ENCODE assay signal across 30 cellular contexts in the genomic region with DNA sequence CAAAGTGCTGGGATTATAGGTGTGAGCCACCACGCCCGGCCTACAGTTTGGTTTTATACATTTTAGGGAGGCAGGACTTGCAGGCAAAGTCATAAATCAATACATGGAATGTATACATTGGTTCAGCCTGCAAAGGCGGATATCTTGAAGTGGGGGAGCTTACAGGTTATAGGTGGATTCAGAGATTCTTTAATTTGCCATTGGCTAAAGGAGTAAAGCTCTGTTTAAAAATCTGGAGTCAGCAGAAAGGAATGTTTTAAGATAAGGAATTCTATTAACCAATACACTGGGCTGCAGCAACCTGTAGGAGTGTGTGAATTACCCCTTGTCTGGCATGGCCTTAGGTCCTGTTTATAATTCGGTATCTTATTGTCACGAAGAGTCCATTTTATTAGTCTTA. TPM values are rescaled to one million over a fixed set of nuclear protein-coding genes. Genes with fewer than 3 reads are reported as not detected.
DNase-seq lines count a peak whose midpoint lies in the region; ATAC-seq and TF ChIP-seq lines count a peak whose summit lies in the region.
"Had no signal": no experiment of that assay in that cellular context is flagged by ENCODE, and none has a peak within 500 bp of the region (broad histone marks: within the 10 kb centered on the region; RNA-seq: fewer than 3 reads in every experiment).

No MANE protein-coding gene starts in this region.

- H2BK15ac ChIP-seq in IMR-90 (ENCODE audit: low read depth, low read length): no peak overlapping the region

- peaks cover 0 to 18% of the 10 kb centered on the region in 2 experiments; a peak in 2 of 4 replicates for H3K79me1 ChIP-seq in IMR-90 (ENCODE audit: low read depth in 1 of 2, low read length in 2 of 2)

- no peak overlapping the region for H3K4me3 ChIP-seq in Caco-2 (ENCODE audit: low read depth, low read length)
- no peak overlapping the region for H3K4me3 ChIP-seq in IMR-90 (ENCODE audit: insufficient read depth, low read depth, low read length)
- H3K4me3 ChIP-seq in body of pancreas: no peak overlapping the region
- H3K4me3 ChIP-seq in OCI-LY7 (ENCODE audit: low read depth, low read length, poor library complexity, severe bottlenecking): no peak overlapping the region
- H3K4me3 ChIP-seq: prostate gland had no signal

- H4K5ac ChIP-seq in IMR-90 (ENCODE audit: low read depth, low read length): no peak overlapping the region

- no peak overlapping the region for H4K8ac ChIP-seq in IMR-90 (ENCODE audit: low read depth in 2 of 2, low read length in 2 of 2)

- no peaks in the 10 kb centered on the region for H3K36me3 ChIP-seq in Caco-2 (ENCODE audit: control insufficient read depth, insufficient read depth, low read length)
- H3K36me3 ChIP-seq in IMR-90 (ENCODE audit: control insufficient read depth, insufficient read depth, low read length): no peaks in the 10 kb centered on the region
- no peaks in the 10 kb centered on the region for H3K36me3 ChIP-seq in body of pancreas (replicated peaks in 1 of 2; ENCODE audit: insufficient read depth in 1 of 2, low read depth in 2 of 2)
- H3K36me3 ChIP-seq in OCI-LY7 (ENCODE audit: insufficient read depth, low read length): no peaks in the 10 kb centered on the region
- H3K36me3 ChIP-seq: prostate gland had no signal

- no peaks in the 10 kb centered on the region for H3K36me3 Mint-ChIP-seq in Caco-2 (ENCODE audit: insufficient read depth, unreplicated experiment)
- H3K36me3 Mint-ChIP-seq: activated naive CD8-positive, alpha-beta T cell treated with anti-CD3 and anti-CD28 coated beads, Interleukin-2, amount 10 ng/mL, durations not matched to agents 7 days and 5 days had no signal

- H2AK9ac ChIP-seq in IMR-90 (replicated peaks; ENCODE audit: low read depth, low read length, poor library complexity): no peak overlapping the region

- no peaks in the 10 kb centered on the region for H3K27me3 Mint-ChIP-seq in Caco-2 (ENCODE audit: insufficient read depth, unreplicated experiment)
- H3K27me3 Mint-ChIP-seq: activated CD4-positive, alpha-beta T cell treated with anti-CD3 and anti-CD28 coated beads for 36 hours had no signal

- peak overlapping the region; percentile 46; the same call in 1 of the 2 replicates for H3K4ac ChIP-seq in IMR-90 (ENCODE audit: low read depth, low read length)

- peaks cover 16% of the 10 kb centered on the region for H3K4me1 Mint-ChIP-seq in Caco-2 (ENCODE audit: low read depth, unreplicated experiment)
- H3K4me1 Mint-ChIP-seq: activated CD4-positive, alpha-beta T cell treated with anti-CD3 and anti-CD28 coated beads for 36 hours had no signal

- DNase-seq in Caco-2 (peak; percentile 64 to 65), IMR-90 (peak; percentile 54), body of pancreas (no peak), omental fat pad (ENCODE audit: low spot score) (no peak), NCI-H2029 (lab: John Stamatoyannopoulos, UW) (no peak), NCI-H1930 (lab: John Stamatoyannopoulos, UW) (no peak), OCI-LY7 (ENCODE audit: low spot score) (no peak)
- DNase-seq: ACHN; activated CD4-positive, alpha-beta T cell treated with anti-CD3 and anti-CD28 coated beads for 36 hours; activated CD8-positive, alpha-beta memory T cell treated with anti-CD3 and anti-CD28 coated beads for 24 hours; activated effector memory CD4-positive, alpha-beta T cell treated with anti-CD3 and anti-CD28 coated beads, Interleukin-2, amount 50 U/mL, for 16 hours; activated naive CD8-positive, alpha-beta T cell treated with anti-CD3 and anti-CD28 coated beads, Interleukin-2, amount 10 ng/mL, durations not matched to agents 7 days and 5 days; DMS153; effector memory CD4-positive, alpha-beta T cell; erythroblast; GDM1; H9; hippocampal formation; KG1; left colon; NCI-H1417 treated with DMSO at 0.1 percent for 48 hours; NCI-H446 treated with DMSO at 0.1 percent for 48 hours; stimulated activated naive CD4-positive, alpha-beta T cell treated with Interleukin-2 at 50 U/mL for 16 hours had no signal

- peak overlapping the region; percentile 66 for H2BK120ac ChIP-seq in IMR-90 (ENCODE audit: low read depth, low read length)

- H2BK5ac ChIP-seq in IMR-90 (ENCODE audit: low read depth, low read length, poor library complexity, severe bottlenecking): no peak overlapping the region

- H3K79me2 ChIP-seq in OCI-LY7 (ENCODE audit: insufficient read depth, low read depth, low read length): no peaks in the 10 kb centered on the region

- H2AFZ ChIP-seq in IMR-90 (replicated peaks; ENCODE audit: low read length, poor library complexity): no peak overlapping the region
- no peak overlapping the region for H2AFZ ChIP-seq in OCI-LY7 (ENCODE audit: low read length)

- no peaks in the 10 kb centered on the region for H3K9me3 Mint-ChIP-seq in Caco-2 (ENCODE audit: unreplicated experiment)
- H3K9me3 Mint-ChIP-seq: activated naive CD8-positive, alpha-beta T cell treated with anti-CD3 and anti-CD28 coated beads, Interleukin-2, amount 10 ng/mL, durations not matched to agents 7 days and 5 days; H9 had no signal

- H4K91ac ChIP-seq in IMR-90 (ENCODE audit: insufficient read depth, low read depth, low read length): no peak overlapping the region

- CTCF ChIA-PET in Caco-2 (lab: Charles Lee) (interaction anchor here (0.6 to 0.8 kb wide), 2 partner anchors 43 to 150 kb away, joined by 3 read pairs; no protein-coding TSS in a partner anchor), IMR-90 (lab: Yijun Ruan, JAX) (interaction anchor here (0.9 kb wide), 1 partner anchor 14 kb away, joined by 3 read pairs; no protein-coding TSS in a partner anchor), OCI-LY7 (lab: Charles Lee; ENCODE audit: unreplicated experiment) (no interaction called here)

- H3K9ac ChIP-seq in IMR-90 (ENCODE audit: low read depth, low read length): no peak overlapping the region

- no peak overlapping the region for H3K27ac ChIP-seq in IMR-90 (ENCODE audit: insufficient read depth, low read length)
- H3K27ac ChIP-seq in body of pancreas: no peak overlapping the region
- H3K27ac ChIP-seq in OCI-LY7 (ENCODE audit: low read depth, low read length, poor library complexity, severe bottlenecking): no peak overlapping the region
- H3K27ac ChIP-seq: foreskin keratinocyte, prostate gland had no signal

- peak overlapping the region; percentile 1; the same call in 1 of the 2 replicates for H2BK20ac ChIP-seq in IMR-90 (ENCODE audit: low read depth, low read length)

- H3K9me3 ChIP-seq in Caco-2 (peaks cover 12% of the 10 kb centered on the region), IMR-90 (ENCODE audit: control insufficient read depth, insufficient read depth, low read length) (no peaks in the 10 kb centered on the region), body of pancreas (no peaks in the 10 kb centered on the region), OCI-LY7 (ENCODE audit: low read length) (no peaks in the 10 kb centered on the region)
- H3K9me3 ChIP-seq: prostate gland had no signal

- ATAC-seq in IMR-90 (ENCODE audit: low read depth): no peak
- peak; percentile 66 for ATAC-seq in body of pancreas
- peak; percentile 15 for ATAC-seq in omental fat pad (ENCODE audit: low FRiP score)
- ATAC-seq: activated CD4-positive, alpha-beta T cell treated with anti-CD3 and anti-CD28 coated beads for 36 hours; foreskin keratinocyte; left colon; Right ventricle myocardium inferior had no signal

- H3K27me3 ChIP-seq in Caco-2 (replicated peaks; ENCODE audit: control insufficient read depth, insufficient read depth, low read length) (no peaks in the 10 kb centered on the region), IMR-90 (ENCODE audit: control insufficient read depth, insufficient read depth, low read length) (no peaks in the 10 kb centered on the region), body of pancreas (no peaks in the 10 kb centered on the region)
- H3K27me3 ChIP-seq: foreskin keratinocyte had no signal

- no peak overlapping the region for H3K18ac ChIP-seq in IMR-90 (ENCODE audit: low read depth, low read length)

- H3K56ac ChIP-seq in IMR-90 (ENCODE audit: extremely low read depth, insufficient read depth, low read length): no peak overlapping the region

- H3K4me1 ChIP-seq in Caco-2 (peaks cover 16% of the 10 kb centered on the region), IMR-90 (ENCODE audit: control insufficient read depth, insufficient read depth, low read length) (peaks cover 21% of the 10 kb centered on the region), body of pancreas (peaks cover 4% of the 10 kb centered on the region), OCI-LY7 (ENCODE audit: insufficient read depth, low read length, poor library complexity, severe bottlenecking) (no peaks in the 10 kb centered on the region)
- H3K4me1 ChIP-seq: foreskin keratinocyte, prostate gland had no signal

- intact Hi-C loops in Caco-2 (cut with micrococcal nuclease; ENCODE audit: unreplicated experiment): loop anchor here (1.0 kb wide), 1 partner anchor 13 kb away; no protein-coding TSS in a partner anchor
- intact Hi-C loops in IMR-90 (cut with micrococcal nuclease): no loop called here
- intact Hi-C loops in body of pancreas (cut with DNase I): no loop called here
- intact Hi-C loops in OCI-LY7 (cut with micrococcal nuclease; ENCODE audit: unreplicated experiment): no loop called here

- H3K4me2 ChIP-seq in IMR-90 (ENCODE audit: low read depth, low read length) (no peak overlapping the region), OCI-LY7 (ENCODE audit: low read length) (no peak overlapping the region)

- in situ Hi-C loops in IMR-90 (cut with MboI; ENCODE audit: low sequenced_read_pairs): no loop called here

- H4K20me1 ChIP-seq in IMR-90 (ENCODE audit: insufficient read depth, low read length) (no peaks in the 10 kb centered on the region), OCI-LY7 (ENCODE audit: insufficient read depth, low read length) (no peaks in the 10 kb centered on the region)

- POLR2A ChIA-PET in Caco-2 (lab: Charles Lee) (no interaction called here), IMR-90 (lab: Charles Lee; ENCODE audit: unreplicated experiment) (no interaction called here), OCI-LY7 (lab: Charles Lee) (no interaction called here)

- no peak overlapping the region for H3K23ac ChIP-seq in IMR-90 (ENCODE audit: low read depth, low read length)

- no peak for TF ChIP-seq CTCF in Caco-2 (IDR thresholded peaks at IDR 0.05; ENCODE audit: insufficient read depth in 1 of 2, low read depth in 1 of 2, low read length in 1 of 2, severe bottlenecking in 1 of 2, unreplicated experiment in 1 of 2)
- TF ChIP-seq CTCF in IMR-90 (conservative IDR thresholded peaks at IDR 0.05; ENCODE audit: low read depth, low read length): no peak
- no peak for TF ChIP-seq CTCF in body of pancreas (IDR thresholded peaks at IDR 0.05)
- no peak for TF ChIP-seq CTCF in omental fat pad (IDR thresholded peaks at IDR 0.05)
- TF ChIP-seq CTCF in OCI-LY7 (conservative IDR thresholded peaks at IDR 0.05; ENCODE audit: low read length): no peak

- TF ChIP-seq RAD21 in IMR-90 (IDR thresholded peaks at IDR 0.05; ENCODE audit: low read length): no peak

- peaks cover 25% of the 10 kb centered on the region for H3K9me1 ChIP-seq in IMR-90 (ENCODE audit: insufficient read depth, low read length)

- no peak for TF ChIP-seq POLR2A in IMR-90 (IDR thresholded peaks at IDR 0.05; ENCODE audit: low read depth, low read length)
- TF ChIP-seq POLR2A in body of pancreas (IDR thresholded peaks at IDR 0.05): no peak

- H3K14ac ChIP-seq in IMR-90 (replicated peaks; ENCODE audit: low read depth, low read length): no peak overlapping the region

- H3K4me3 Mint-ChIP-seq in Caco-2 (ENCODE audit: unreplicated experiment): no peak overlapping the region
- H3K4me3 Mint-ChIP-seq: activated CD4-positive, alpha-beta T cell treated with anti-CD3 and anti-CD28 coated beads for 36 hours; activated naive CD8-positive, alpha-beta T cell treated with anti-CD3 and anti-CD28 coated beads, Interleukin-2, amount 10 ng/mL, durations not matched to agents 7 days and 5 days; H9 had no signal

- dilution Hi-C loops in IMR-90 (cut with HindIII; ENCODE audit: low sequenced_read_pairs, unreplicated experiment): no loop called here

- no peak overlapping the region for H3K27ac Mint-ChIP-seq in Caco-2 (ENCODE audit: unreplicated experiment)
- H3K27ac Mint-ChIP-seq: activated CD4-positive, alpha-beta T cell treated with anti-CD3 and anti-CD28 coated beads for 36 hours; activated naive CD8-positive, alpha-beta T cell treated with anti-CD3 and anti-CD28 coated beads, Interleukin-2, amount 10 ng/mL, durations not matched to agents 7 days and 5 days; H9 had no signal

- 95% methylated on average over 3 of the region's 5 CpGs; no CpG with 5 or more reads in 1 of the 2 experiments for WGBS in IMR-90 (ENCODE audit: extremely low coverage in 2 of 2, insufficient read length in 1 of 2), 2 experiments
- 67 to 76% methylated on average over 5 of the region's 5 CpGs for WGBS in body of pancreas, 2 donors

- BruUV-seq in Caco-2 (replicated peaks; lab: Mats Ljungman, UMichigan) (no TSS peak), IMR-90 (replicated peaks; lab: Mats Ljungman, UMichigan) (no TSS peak), OCI-LY7 (replicated peaks; lab: Mats Ljungman, UMichigan) (no TSS peak)

- no peaks in the 10 kb centered on the region for H3K9me2 ChIP-seq in OCI-LY7 (ENCODE audit: insufficient read depth, low read length)

- no peak overlapping the region for H2AK5ac ChIP-seq in IMR-90 (ENCODE audit: low read depth, low read length)

RNA-seq across cellular contexts. Expression of gene OPTC, which starts 57.6 kb away (rescaled TPM):
- total RNA-seq in Caco-2 (2022): not detected in 2 replicates
- not detected in 2 replicates for total RNA-seq in IMR-90 (2012; rRNA removed)
- not detected in 2 replicates for polyA plus RNA-seq in IMR-90 (2012; rRNA removed)
- polyA plus RNA-seq in IMR-90 (2012; cell fraction: cytosol; rRNA removed): not detected in 2 replicates
- polyA plus RNA-seq in IMR-90 (2012; cell fraction: nucleus; rRNA removed; ENCODE audit: low replicate concordance): not detected in 2 replicates
- not detected for total RNA-seq in body of pancreas
- total RNA-seq in omental fat pad: not detected
- total RNA-seq in OCI-LY7 (2014; rRNA removed; shearing (Covaris generic)): not detected in 2 replicates
- total RNA-seq in OCI-LY7 (2022): not detected in 2 replicates
- total RNA-seq: activated CD4-positive, alpha-beta T cell treated with anti-CD3 and anti-CD28 coated beads for 36 hours; activated naive CD8-positive, alpha-beta T cell treated with anti-CD3 and anti-CD28 coated beads, Interleukin-2, amount 10 ng/mL, durations not matched to agents 7 days and 5 days; chondrocyte; foreskin keratinocyte; HT-29; left colon; myocyte; prostate gland; Right ventricle myocardium inferior had no signal
- polyA plus RNA-seq: BJ, foreskin keratinocyte had no signal

Comparison
In these comparisons a context has a peak if more than half of its experiments do, and no peak if none do; other contexts are left out.
1. DNase-seq: peak in Caco-2 (2 of 2) and IMR-90 (single experiment); none in body of pancreas (0 of 4), omental fat pad (single experiment), NCI-H2029 (single experiment), NCI-H1930 (0 of 2) and OCI-LY7 (single experiment).